Comparison of ENCODE assay signal across 9 cellular contexts in genomic region chr14:55794655-55795583, GRCh38.
DNase-seq lines count a peak whose midpoint lies in the region; ATAC-seq and TF ChIP-seq lines count a peak whose summit lies in the region.
"Had no signal": no experiment of that assay in that cellular context is flagged by ENCODE, and none has a peak within 500 bp of the region (broad histone marks: within the 10 kb centered on the region; RNA-seq: fewer than 3 reads in every experiment).

No MANE protein-coding gene starts in this region.

- no peak for TF ChIP-seq CTCF in HEK293 (tag by site-specific recombination; IDR thresholded peaks at IDR 0.05)

- H3K27ac ChIP-seq in HEK293 (ENCODE audit: extremely low read depth, low read depth, low read length): no peak overlapping the region

- DNase-seq in Caki2 (ENCODE audit: low read depth): peak; percentile 45
- DNase-seq in SW480 (ENCODE audit: low spot score): peak; percentile 20
- peak; percentile 54 for DNase-seq in iris pigment epithelial cell (ENCODE audit: low read depth)
- DNase-seq in retina: no peak
- DNase-seq: effector CD8-positive, alpha-beta T cell had no signal

- no peaks in the 10 kb centered on the region for H3K36me3 ChIP-seq in HEK293 (ENCODE audit: control insufficient read depth in 2 of 2, insufficient read depth in 1 of 2, low read length in 2 of 2)

- CTCF ChIA-PET in HEK293 (lab: Yijun Ruan, JAX): interaction anchor here (0.6 to 1.2 kb wide), 2 partner anchors 10 to 141 kb away, joined by 3 to 4 read pairs; no protein-coding TSS in a partner anchor

- H3K4me3 ChIP-seq in HEK293 (ENCODE audit: low read depth, low read length): no peak overlapping the region

- no peaks in the 10 kb centered on the region for H3K4me1 ChIP-seq in HEK293 (ENCODE audit: control insufficient read depth, insufficient read depth, low read length)

- H3K9me3 ChIP-seq in HEK293 (ENCODE audit: control insufficient read depth, insufficient read depth, low read depth, low read length): no peaks in the 10 kb centered on the region

- POLR2A ChIA-PET in HEK293 (lab: Yijun Ruan, JAX): no interaction called here

- in situ Hi-C loops in Caki2 (cut with HindIII; ENCODE audit: low pct_unique_long_range_greater_than_20kb, low sequenced_read_pairs): no loop called here

- ATAC-seq in GM18870 (IDR thresholded peaks at IDR 0.05; ENCODE audit: unreplicated experiment): no peak
- ATAC-seq in GM18502 (IDR thresholded peaks at IDR 0.05; ENCODE audit: poor library complexity, unreplicated experiment): no peak
- ATAC-seq in GM21423 (IDR thresholded peaks at IDR 0.05; ENCODE audit: unreplicated experiment): no peak

TF ChIP-seq in HEK293, 187 proteins besides CTCF, POLR2A, EP300 and RAD21:
- peak; percentile 27; the same call in 1 of the 2 replicates for TF ChIP-seq ZFHX2 (tag by site-specific recombination; conservative IDR thresholded peaks at IDR 0.05)
- TF ChIP-seq, protein P1, sequence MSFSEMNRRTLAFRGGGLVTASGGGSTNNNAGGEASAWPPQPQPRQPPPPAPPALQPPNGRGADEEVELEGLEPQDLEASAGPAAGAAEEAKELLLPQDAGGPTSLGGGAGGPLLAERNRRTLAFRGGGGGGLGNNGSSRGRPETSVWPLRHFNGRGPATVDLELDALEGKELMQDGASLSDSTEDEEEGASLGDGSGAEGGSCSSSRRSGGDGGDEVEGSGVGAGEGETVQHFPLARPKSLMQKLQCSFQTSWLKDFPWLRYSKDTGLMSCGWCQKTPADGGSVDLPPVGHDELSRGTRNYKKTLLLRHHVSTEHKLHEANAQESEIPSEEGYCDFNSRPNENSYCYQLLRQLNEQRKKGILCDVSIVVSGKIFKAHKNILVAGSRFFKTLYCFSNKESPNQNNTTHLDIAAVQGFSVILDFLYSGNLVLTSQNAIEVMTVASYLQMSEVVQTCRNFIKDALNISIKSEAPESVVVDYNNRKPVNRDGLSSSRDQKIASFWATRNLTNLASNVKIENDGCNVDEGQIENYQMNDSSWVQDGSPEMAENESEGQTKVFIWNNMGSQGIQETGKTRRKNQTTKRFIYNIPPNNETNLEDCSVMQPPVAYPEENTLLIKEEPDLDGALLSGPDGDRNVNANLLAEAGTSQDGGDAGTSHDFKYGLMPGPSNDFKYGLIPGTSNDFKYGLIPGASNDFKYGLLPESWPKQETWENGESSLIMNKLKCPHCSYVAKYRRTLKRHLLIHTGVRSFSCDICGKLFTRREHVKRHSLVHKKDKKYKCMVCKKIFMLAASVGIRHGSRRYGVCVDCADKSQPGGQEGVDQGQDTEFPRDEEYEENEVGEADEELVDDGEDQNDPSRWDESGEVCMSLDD (tag by site-specific recombination; IDR thresholded peaks at IDR 0.05): no peak
